ENCODE assay signal across 5 cellular contexts in genomic region chr1:235915489-235915888, GRCh38. TPM values are rescaled to one million over a fixed set of nuclear protein-coding genes. Genes with fewer than 3 reads are reported as not detected.
DNase-seq lines count a peak whose midpoint lies in the region; ATAC-seq and TF ChIP-seq lines count a peak whose summit lies in the region.
"Not testable (repeated sequence)": the region's sequence is repeated elsewhere in the genome, so short reads cannot be mapped to it uniquely, and the experiment has no call there.

No MANE protein-coding gene starts in this region.

- intact Hi-C loops in CD14-positive monocyte (cut with micrococcal nuclease) = loop anchor here (5.0 kb wide), 2 partner anchors 37 to 38 kb away; no protein-coding TSS in a partner anchor

- H3K9me3 ChIP-seq in neutrophil = not testable (repeated sequence)

- not testable (repeated sequence) for H3K9me3 Mint-ChIP-seq in CD14-positive monocyte; HFFc6; activated naive CD4-positive, alpha-beta T cell treated with anti-CD3 and anti-CD28 coated beads, Interleukin-2, amount 50 U/mL, for 24 hours; stimulated activated effector memory CD8-positive, alpha-beta T cell treated with anti-CD3 and anti-CD28 coated beads, Interleukin-12 subunit alpha, Interleukin-12 subunit beta, amount 100 ng/mL, for 72 hours

- DNase-seq in CD14-positive monocyte (ENCODE audit: low spot score); HFFc6; stimulated activated effector memory CD8-positive, alpha-beta T cell treated with anti-CD3 and anti-CD28 coated beads, Interleukin-12 subunit alpha, Interleukin-12 subunit beta, amount 100 ng/mL, for 72 hours (ENCODE audit: low spot score in 2 of 2): not testable (repeated sequence)

- not testable (repeated sequence) for H3K27me3 Mint-ChIP-seq in CD14-positive monocyte (ENCODE audit: low read depth in 3 of 3); HFFc6 (ENCODE audit: insufficient read depth); activated naive CD4-positive, alpha-beta T cell treated with anti-CD3 and anti-CD28 coated beads, Interleukin-2, amount 50 U/mL, for 24 hours

- not testable (repeated sequence) for H3K36me3 ChIP-seq in neutrophil

- peak overlapping the region in 1 of 2 donors; percentile 7 for H3K4me3 Mint-ChIP-seq in CD14-positive monocyte
- not testable (repeated sequence) for H3K4me3 Mint-ChIP-seq in HFFc6; activated naive CD4-positive, alpha-beta T cell treated with anti-CD3 and anti-CD28 coated beads, Interleukin-2, amount 50 U/mL, for 24 hours; stimulated activated effector memory CD8-positive, alpha-beta T cell treated with anti-CD3 and anti-CD28 coated beads, Interleukin-12 subunit alpha, Interleukin-12 subunit beta, amount 100 ng/mL, for 72 hours

- H3K36me3 Mint-ChIP-seq in CD14-positive monocyte; HFFc6 (ENCODE audit: low read depth); activated naive CD4-positive, alpha-beta T cell treated with anti-CD3 and anti-CD28 coated beads, Interleukin-2, amount 50 U/mL, for 24 hours; stimulated activated effector memory CD8-positive, alpha-beta T cell treated with anti-CD3 and anti-CD28 coated beads, Interleukin-12 subunit alpha, Interleukin-12 subunit beta, amount 100 ng/mL, for 72 hours: not testable (repeated sequence)

- H3K4me1 Mint-ChIP-seq in CD14-positive monocyte (peaks cover 64% of the 10 kb centered on the region), HFFc6 (ENCODE audit: low read depth) (peaks cover 95% of the 10 kb centered on the region)
- H3K4me1 Mint-ChIP-seq in activated naive CD4-positive, alpha-beta T cell treated with anti-CD3 and anti-CD28 coated beads, Interleukin-2, amount 50 U/mL, for 24 hours = peaks cover 38% of the 10 kb centered on the region
- H3K4me1 Mint-ChIP-seq in stimulated activated effector memory CD8-positive, alpha-beta T cell treated with anti-CD3 and anti-CD28 coated beads, Interleukin-12 subunit alpha, Interleukin-12 subunit beta, amount 100 ng/mL, for 72 hours = peaks cover 42% of the 10 kb centered on the region

- H3K27ac Mint-ChIP-seq in CD14-positive monocyte = peak overlapping the region; percentile 90 to 99 (median 98)
- H3K27ac Mint-ChIP-seq in HFFc6 = peak overlapping the region; percentile 23; the same call in 1 of the 2 replicates
- H3K27ac Mint-ChIP-seq in activated naive CD4-positive, alpha-beta T cell treated with anti-CD3 and anti-CD28 coated beads, Interleukin-2, amount 50 U/mL, for 24 hours = peak overlapping the region; percentile 63
- H3K27ac Mint-ChIP-seq in stimulated activated effector memory CD8-positive, alpha-beta T cell treated with anti-CD3 and anti-CD28 coated beads, Interleukin-12 subunit alpha, Interleukin-12 subunit beta, amount 100 ng/mL, for 72 hours = peak overlapping the region; percentile 41

- TF ChIP-seq CTCF in CD14-positive monocyte (IDR thresholded peaks at IDR 0.05); HFFc6 (IDR thresholded peaks at IDR 0.05); neutrophil (IDR thresholded peaks at IDR 0.05): not testable (repeated sequence)

- peak overlapping the region; percentile 56 for H3K27ac ChIP-seq in neutrophil

- not testable (repeated sequence) for H3K4me3 ChIP-seq in neutrophil (ENCODE audit: low read depth in 1 of 2, low read length in 1 of 2)

- H3K27me3 ChIP-seq in neutrophil = not testable (repeated sequence)

- ATAC-seq in stimulated activated effector memory CD8-positive, alpha-beta T cell treated with anti-CD3 and anti-CD28 coated beads, Interleukin-12 subunit alpha, Interleukin-12 subunit beta, amount 100 ng/mL, for 72 hours = not testable (repeated sequence)

- peaks cover 50 to 54% of the 10 kb centered on the region in 2 experiments for H3K4me1 ChIP-seq in neutrophil (ENCODE audit: control insufficient read depth in 1 of 2, insufficient read depth in 1 of 2, low read depth in 1 of 2, low read length in 1 of 2)

RNA-seq across cellular contexts. Expression of gene LYST, which starts 48.8 kb away (rescaled TPM):
- 10 to 100 TPM; 46.3 to 67.9 TPM for polyA plus RNA-seq in CD14-positive monocyte
- total RNA-seq in HFFc6 (2021; fragmentation: NEBNext Ultra II Directional; extraction: Animal tissue kit (Norgen Biotek cat#: 25700)) = 10 to 100 TPM; 13.2 to 18.9 (median 15.4) TPM

Comparison
In these comparisons a context has a peak if more than half of its experiments do, and no peak if none do; other contexts are left out.
1. H3K27ac Mint-ChIP-seq: peak in every context shown above with its lines; median percentile 98 in CD14-positive monocyte; 63 in activated naive CD4-positive, alpha-beta T cell treated with anti-CD3 and anti-CD28 coated beads, Interleukin-2, amount 50 U/mL, for 24 hours; 41 in stimulated activated effector memory CD8-positive, alpha-beta T cell treated with anti-CD3 and anti-CD28 coated beads, Interleukin-12 subunit alpha, Interleukin-12 subunit beta, amount 100 ng/mL, for 72 hours; 23 in HFFc6.